In the genomic region with DNA sequence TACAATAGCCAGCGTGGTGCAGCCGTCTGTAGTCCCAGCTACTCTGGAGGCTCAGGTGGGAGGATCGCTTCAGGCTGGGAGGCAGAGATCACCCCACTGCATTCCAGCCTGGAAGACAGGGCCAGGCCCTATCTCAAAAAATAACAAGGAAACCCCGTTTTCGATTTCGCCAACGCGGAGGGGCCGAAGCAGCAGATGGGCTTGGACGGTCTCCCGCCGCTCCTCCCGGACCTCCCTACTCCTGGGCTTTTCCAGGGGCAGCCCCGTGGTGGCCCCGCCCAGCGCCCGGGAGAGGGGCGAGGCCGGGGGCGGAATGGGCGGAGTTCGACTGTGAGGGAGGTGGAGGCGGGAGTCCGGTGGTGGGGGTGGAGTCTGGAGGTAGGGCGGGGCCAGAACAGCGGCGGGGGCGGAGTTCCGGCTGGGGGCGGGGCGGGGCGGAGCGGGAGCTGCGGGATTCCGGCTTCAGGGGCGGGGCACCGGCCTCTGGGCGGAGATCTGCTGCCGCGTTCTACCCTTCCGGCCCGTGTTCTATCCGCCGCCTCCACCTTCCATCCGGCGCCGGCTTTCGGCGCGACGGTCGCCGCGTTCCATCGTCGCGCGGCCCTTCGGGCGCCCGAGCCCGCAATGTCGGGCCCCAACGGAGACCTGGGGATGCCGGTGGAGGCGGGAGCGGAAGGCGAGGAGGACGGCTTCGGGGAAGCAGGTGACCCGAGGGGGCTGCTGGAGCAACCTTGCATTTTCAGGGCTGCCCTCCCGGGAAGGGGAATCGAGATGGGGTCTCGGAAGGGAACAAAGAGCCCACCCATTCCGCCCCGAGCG, we compare ENCODE assay signal across 8 cellular contexts. TPM values are rescaled to one million over a fixed set of nuclear protein-coding genes. Genes with fewer than 3 reads are reported as not detected.
DNase-seq lines count a peak whose midpoint lies in the region; ATAC-seq and TF ChIP-seq lines count a peak whose summit lies in the region.

A gene with protein sequence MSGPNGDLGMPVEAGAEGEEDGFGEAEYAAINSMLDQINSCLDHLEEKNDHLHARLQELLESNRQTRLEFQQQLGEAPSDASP (plus strand): TSS at position 482 of the 819 bp plus-strand sequence. CDS start 143 bp downstream, at position 625.

- under 1% methylated on average over 57 of the region's 77 CpGs for WGBS in mesenchymal stem cell

- peaks cover 31 to 32% of the 10 kb centered on the region in 2 experiments for H3K36me3 ChIP-seq in mesenchymal stem cell (ENCODE audit: control insufficient read depth in 1 of 2, insufficient read depth in 2 of 2, low read depth in 1 of 2, low read length in 2 of 2)

- peaks cover 20% of the 10 kb centered on the region for H3K4me1 Mint-ChIP-seq in CD4-positive, alpha-beta T cell (ENCODE audit: low read depth)
- peaks cover 12 to 15% of the 10 kb centered on the region in 2 donors for H3K4me1 Mint-ChIP-seq in effector memory CD8-positive, alpha-beta T cell (ENCODE audit: low read depth in 2 of 2)

- no peaks in the 10 kb centered on the region for H3K27me3 Mint-ChIP-seq in CD4-positive, alpha-beta T cell
- H3K27me3 Mint-ChIP-seq in effector memory CD8-positive, alpha-beta T cell, result no peaks in the 10 kb centered on the region

- H2BK15ac ChIP-seq in mesenchymal stem cell (ENCODE audit: low read depth, poor library complexity, severe bottlenecking), result no peak within 1 kb of the TSS

- H3K4ac ChIP-seq in mesenchymal stem cell (ENCODE audit: low read depth in 1 of 2, low read length in 2 of 2), result peak within 1 kb of the TSS; percentile 64 to 73

- H3K14ac ChIP-seq in mesenchymal stem cell (ENCODE audit: low read length in 2 of 2), result peak within 1 kb of the TSS in 1 of 2 experiments; percentile 92

- H4K91ac ChIP-seq in mesenchymal stem cell (ENCODE audit: low read length), result peak within 1 kb of the TSS; percentile 57

- H2BK5ac ChIP-seq in mesenchymal stem cell (ENCODE audit: low read depth, low read length, poor library complexity, severe bottlenecking), result no peak within 1 kb of the TSS

- CTCF ChIA-PET in CD4-positive, alpha-beta T cell (lab: Charles Lee), result interaction anchor here (0.6 to 2.9 kb wide), 5 partner anchors 31 to 1738 kb away, joined by 3 to 8 read pairs (median 3); a partner anchor contains a TSS

- no peak for TF ChIP-seq CTCF in CD4-positive, alpha-beta T cell (IDR thresholded peaks at IDR 0.05)

- peak; percentile 78 for ATAC-seq in CD4-positive, alpha-beta T cell (ENCODE audit: poor library complexity)
- ATAC-seq in GM19468 (IDR thresholded peaks at IDR 0.05; ENCODE audit: extremely low read depth, unreplicated experiment), result peak; percentile 65
- peak; percentile 85 for ATAC-seq in effector memory CD8-positive, alpha-beta T cell (replicated peaks)

- peak within 1 kb of the TSS; percentile 89 for H3K4me3 Mint-ChIP-seq in CD4-positive, alpha-beta T cell
- peak within 1 kb of the TSS; percentile 80 to 85 for H3K4me3 Mint-ChIP-seq in effector memory CD8-positive, alpha-beta T cell

- no peaks in the 10 kb centered on the region for H3K9me3 ChIP-seq in CD4-positive, alpha-beta T cell (ENCODE audit: control insufficient read depth, low read length)
- H3K9me3 ChIP-seq in mesenchymal stem cell (ENCODE audit: control insufficient read depth, low read length), result no peaks in the 10 kb centered on the region

- POLR2A ChIA-PET in CD4-positive, alpha-beta T cell (lab: Charles Lee), result interaction anchor here (0.6 to 4.4 kb wide), 14 partner anchors 10 to 393 kb away, joined by 3 to 29 read pairs (median 5); a partner anchor contains a TSS

- H3K4me2 ChIP-seq in mesenchymal stem cell (ENCODE audit: low read length, poor library complexity, severe bottlenecking), result peak within 1 kb of the TSS; percentile 94

- peak within 1 kb of the TSS; percentile 84 to 93 for H3K4me3 ChIP-seq in mesenchymal stem cell (ENCODE audit: insufficient read depth in 1 of 2, low read depth in 1 of 2, low read length in 2 of 2)

- peak within 1 kb of the TSS; percentile 8 to 71 for H3K18ac ChIP-seq in mesenchymal stem cell (ENCODE audit: low read depth in 1 of 2, low read length in 2 of 2)

- H2AFZ ChIP-seq in mesenchymal stem cell (ENCODE audit: low read depth, low read length), result peak within 1 kb of the TSS; percentile 79

- H4K8ac ChIP-seq in mesenchymal stem cell (ENCODE audit: low read length), result peak within 1 kb of the TSS; percentile 89

- H3K79me1 ChIP-seq in mesenchymal stem cell (replicated peaks; ENCODE audit: low read length, poor library complexity, severe bottlenecking), result peaks cover 15% of the 10 kb centered on the region

- peak within 1 kb of the TSS; percentile 89 for H3K9ac ChIP-seq in mesenchymal stem cell (ENCODE audit: low read length)

- intact Hi-C loops in CD4-positive, alpha-beta T cell (cut with DNase I, micrococcal nuclease), result loop anchor here (1.0 to 10.0 kb wide), 5 partner anchors 31 to 935 kb away; a partner anchor contains a TSS

- H2AK5ac ChIP-seq in mesenchymal stem cell (ENCODE audit: low read length, severe bottlenecking), result no peak within 1 kb of the TSS

- H3K23ac ChIP-seq in mesenchymal stem cell (ENCODE audit: low read length in 2 of 2), result peak within 1 kb of the TSS in 1 of 2 experiments; percentile 78

- peak within 1 kb of the TSS; percentile 77 for H3K27ac ChIP-seq in CD4-positive, alpha-beta T cell (ENCODE audit: low read depth, low read length)
- H3K27ac ChIP-seq in mesenchymal stem cell (ENCODE audit: low read length, poor library complexity, severe bottlenecking), result no peak within 1 kb of the TSS

- peak; percentile 86 to 96 (median 91) for DNase-seq in CD4-positive, alpha-beta T cell
- peak in 73 of 76 experiments; percentile 40 to 96 (median 88) for DNase-seq in HUDEP-2 (lab: John Stamatoyannopoulos, UW; ENCODE audit: unreplicated experiment in 76 of 76)
- DNase-seq in NOMO-1 treated with dmso at 0.1 percent for 144 hours (lab: John Stamatoyannopoulos, UW; ENCODE audit: unreplicated experiment), result peak; percentile 89
- peak; percentile 88 to 95 (median 90) for DNase-seq in activated CD8-positive, alpha-beta memory T cell treated with anti-CD3 and anti-CD28 coated beads for 48 hours (ENCODE audit: low read depth in 2 of 3, low spot score in 2 of 3)
- DNase-seq in effector memory CD8-positive, alpha-beta T cell, result peak; percentile 84 to 87 (median 87)
- DNase-seq in mesenchymal stem cell, result peak; percentile 94
- peak; percentile 89 for DNase-seq in stimulated activated CD8-positive, alpha-beta memory T cell treated with anti-CD3 and anti-CD28 coated beads, Interleukin-12 subunit alpha, Interleukin-12 subunit beta, amount 100 ng/mL, for 24 hours (ENCODE audit: extremely low read depth)

- H3K4me1 ChIP-seq in mesenchymal stem cell (ENCODE audit: control insufficient read depth, insufficient read depth, low read depth, low read length), result peaks cover 15% of the 10 kb centered on the region

- H3K9me3 Mint-ChIP-seq in CD4-positive, alpha-beta T cell, result no peaks in the 10 kb centered on the region
- no peaks in the 10 kb centered on the region for H3K9me3 Mint-ChIP-seq in effector memory CD8-positive, alpha-beta T cell

- no peaks in the 10 kb centered on the region for H3K27me3 ChIP-seq in CD4-positive, alpha-beta T cell (ENCODE audit: control insufficient read depth, insufficient read depth, low read length)
- H3K27me3 ChIP-seq in mesenchymal stem cell (ENCODE audit: control insufficient read depth in 1 of 2, insufficient read depth in 1 of 2, low read length in 2 of 2), result no peaks in the 10 kb centered on the region

- no peak within 1 kb of the TSS for H2BK120ac ChIP-seq in mesenchymal stem cell (ENCODE audit: low read depth, low read length)

- H3K36me3 Mint-ChIP-seq in CD4-positive, alpha-beta T cell (ENCODE audit: low read depth), result peaks cover 25% of the 10 kb centered on the region
- peaks cover 14% of the 10 kb centered on the region for H3K36me3 Mint-ChIP-seq in effector memory CD8-positive, alpha-beta T cell (ENCODE audit: insufficient read depth)

- H3K27ac Mint-ChIP-seq in CD4-positive, alpha-beta T cell, result peak within 1 kb of the TSS; percentile 92
- peak within 1 kb of the TSS; percentile 49 to 87 for H3K27ac Mint-ChIP-seq in effector memory CD8-positive, alpha-beta T cell

- peak within 1 kb of the TSS in 1 of 2 experiments; percentile 85 for H2BK12ac ChIP-seq in mesenchymal stem cell (ENCODE audit: low read length in 2 of 2)

RNA-seq across cellular contexts. Expression of the gene that starts here (rescaled TPM):
- 10 to 100 TPM; 53.6 to 55.9 TPM for total RNA-seq in CD4-positive, alpha-beta T cell
- polyA plus RNA-seq in mesenchymal stem cell (2013, experiment 1 of 2), result 68.0 TPM
- polyA plus RNA-seq in mesenchymal stem cell (2013, experiment 2 of 2), result 68.2 TPM
